17 cellular contexts compared by ENCODE assay signal in genomic region chr19:13530720-13531119, GRCh38.
"Had no signal": no experiment of that assay in that cellular context is flagged by ENCODE, and none has a peak within 500 bp of the region (broad histone marks: within the 10 kb centered on the region; RNA-seq: fewer than 3 reads in every experiment).

No MANE protein-coding gene starts in this region.

- ATAC-seq: activated CD8-positive, alpha-beta T cell treated with anti-CD3 and anti-CD28 coated beads, Interleukin-2, amount 10 ng/mL, durations not matched to agents 7 days and 5 days; body of pancreas; naive thymus-derived CD4-positive, alpha-beta T cell; stimulated activated naive B cell treated with anti-CD40 and anti-IgM and Interleukin-4, amounts not matched to agents 10 μg/mL and 1 μg/mL and 100 μg/mL, for 72 hours had no signal

- DNase-seq: activated CD4-positive, alpha-beta T cell treated with anti-CD3 and anti-CD28 coated beads, Interleukin-2, amount 50 U/mL, for 1 hour; activated CD4-positive, CD25-positive, alpha-beta regulatory T cell treated with anti-CD3 and anti-CD28 coated beads, Interleukin-2, amount 50 U/mL, for 72 hours; activated CD8-positive, alpha-beta T cell treated with anti-CD3 and anti-CD28 coated beads, Interleukin-2, amount 10 ng/mL, durations not matched to agents 7 days and 5 days; activated gamma-delta T cell treated with Interleukin-2 at 50 U/mL for 16 hours; anterior cingulate cortex; body of pancreas; effector CD4-positive, alpha-beta T cell; erythroblast; foreskin fibroblast; immature natural killer cell; left ventricle myocardium inferior; naive thymus-derived CD4-positive, alpha-beta T cell; stimulated activated CD4-positive, alpha-beta T cell treated with anti-CD3 and anti-CD28 coated beads, Interleukin-2, amount 100 ng/mL, for 48 hours; stimulated activated CD8-positive, alpha-beta memory T cell treated with anti-CD3 and anti-CD28 coated beads, Interleukin-4, amount 100 ng/mL, for 48 hours; stimulated activated naive B cell treated with anti-CD40 and anti-IgM and Interleukin-4, amounts not matched to agents 10 μg/mL and 1 μg/mL and 100 μg/mL, for 72 hours; testis; trophoblast cell had no signal
